ENCODE assay signal across 8 cellular contexts in the genomic region with DNA sequence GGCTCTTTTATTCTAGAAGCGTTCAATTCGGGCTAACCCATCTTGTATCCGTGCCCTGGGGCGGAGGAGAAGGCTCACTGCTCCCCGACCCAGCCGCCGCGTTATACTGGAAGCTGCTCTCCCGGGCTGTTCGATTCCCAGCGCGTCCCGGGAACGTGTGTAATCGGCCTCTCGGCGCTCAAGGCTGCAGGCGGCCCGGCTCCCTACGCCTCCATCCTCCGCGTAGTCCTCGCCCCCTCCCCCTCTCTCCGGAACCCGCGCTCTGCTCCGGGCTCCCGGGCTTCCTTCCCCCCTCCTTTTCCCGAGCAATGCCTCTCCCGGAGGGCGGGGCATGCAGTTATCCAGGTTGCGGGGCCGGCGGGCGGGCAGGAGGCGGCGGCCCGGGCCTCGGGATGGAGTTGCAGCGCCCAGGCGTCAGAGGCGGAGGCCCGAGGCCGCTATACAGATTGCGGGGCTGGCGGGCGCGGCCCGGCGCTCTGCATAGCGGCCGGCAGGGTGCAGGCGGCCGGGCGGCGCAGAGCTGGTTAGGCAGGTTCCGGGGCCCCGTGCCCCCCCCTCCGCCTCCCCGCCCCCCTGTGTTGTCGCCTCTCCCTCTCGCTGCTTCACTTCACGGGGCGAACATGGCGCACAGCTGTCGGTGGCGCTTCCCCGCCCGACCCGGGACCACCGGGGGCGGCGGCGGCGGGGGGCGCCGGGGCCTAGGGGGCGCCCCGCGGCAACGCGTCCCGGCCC. TPM values are rescaled to one million over a fixed set of nuclear protein-coding genes. Genes with fewer than 3 reads are reported as not detected.
DNase-seq lines count a peak whose midpoint lies in the region; ATAC-seq, FAIRE-seq and TF ChIP-seq lines count a peak whose summit lies in the region.

A gene (plus strand): TSS at position 600 of the 732 bp plus-strand sequence. CDS start 21 bp downstream, at position 621.

- 5% methylated on average over 8 of the region's 83 CpGs for WGBS in A549 (ENCODE audit: missing lambda C conversion rate)

- peak within 1 kb of the TSS; percentile 98 for H3K9ac ChIP-seq in iPS-20b (ENCODE audit: low read depth, low read length)

- H3K9me3 ChIP-seq in A549 (no peaks in the 10 kb centered on the region), breast epithelium (no peaks in the 10 kb centered on the region), iPS-20b (ENCODE audit: insufficient read depth, low read depth, low read length) (no peaks in the 10 kb centered on the region)

- TF ChIP-seq POLR2A in A549 (IDR thresholded peaks at IDR 0.05; ENCODE audit: low read length) (peak; percentile 63), breast epithelium (IDR thresholded peaks at IDR 0.05) (no peak)

- H3K27me3 ChIP-seq in breast epithelium (peaks cover 0 to 2% of the 10 kb centered on the region in 2 donors), iPS-20b (ENCODE audit: insufficient read depth, low read length) (0 out of 2 replicates have a peak, but pooled peaks cover 7% of the 10 kb centered on the region)

- peak in 1 of 2 experiments; percentile 48; a peak in 1 of 5 replicates for TF ChIP-seq EP300 in A549 (IDR thresholded peaks at IDR 0.05)

- H3K4me1 ChIP-seq in A549 (peaks cover 26% of the 10 kb centered on the region; the same call in 2 of the 3 replicates), breast epithelium (peaks cover 0 to 9% of the 10 kb centered on the region in 2 donors), iPS-20b (ENCODE audit: insufficient read depth, low read length) (peaks cover 13% of the 10 kb centered on the region; the same call in 1 of the 2 replicates)

- intact Hi-C loops in breast epithelium (cut with DNase I; ENCODE audit: low total_unique reads) = no loop called here

- peak; percentile 76 to 96 for DNase-seq in A549 (ENCODE audit: low read depth in 1 of 2, low spot score in 1 of 2)
- peak; percentile 95 for DNase-seq in NCI-H2196 treated with DMSO at 0.1 percent for 48 hours (lab: John Stamatoyannopoulos, UW; ENCODE audit: unreplicated experiment)
- DNase-seq in breast epithelium (ENCODE audit: low spot score in 2 of 2) = peak; percentile 96

- no peak for FAIRE-seq in A549 (lab: Jason Lieb, UNC)

- POLR2A ChIA-PET in A549 (lab: Yijun Ruan, JAX) = interaction anchor here (0.5 to 1.2 kb wide), 6 partner anchors 8 to 52 kb away, joined by 3 to 5 read pairs (median 3); no protein-coding TSS in a partner anchor

- TF ChIP-seq CTCF in A549 (IDR thresholded peaks at IDR 0.05) (no peak), VCaP (conservative IDR thresholded peaks at IDR 0.05) (no peak), breast epithelium (IDR thresholded peaks at IDR 0.05) (peak; percentile 88 to 100 (median 92))

- CTCF ChIA-PET in A549 (lab: Yijun Ruan, JAX) = interaction anchor here (0.8 to 1.2 kb wide), 3 partner anchors 52 to 238 kb away, joined by 3 to 4 read pairs (median 4); no protein-coding TSS in a partner anchor

- H3K36me3 ChIP-seq in breast epithelium (no peaks in the 10 kb centered on the region), iPS-20b (ENCODE audit: insufficient read depth, low read depth, low read length) (peaks cover 21% of the 10 kb centered on the region; the same call in 1 of the 2 replicates)

- peak in 1 of 2 experiments; percentile 15; a peak in 1 of 5 replicates for TF ChIP-seq RAD21 in A549 (conservative IDR thresholded peaks at IDR 0.05 in 1 of 2, IDR thresholded peaks at IDR 0.05 in 1 of 2)

- peak; percentile 73 to 77 for ATAC-seq in A549
- ATAC-seq in GM18868 (IDR thresholded peaks at IDR 0.05; ENCODE audit: unreplicated experiment) = peak; percentile 55
- peak; percentile 46 for ATAC-seq in HG03135 (IDR thresholded peaks at IDR 0.05; ENCODE audit: unreplicated experiment)

- H3K4me3 ChIP-seq in A549 = peak within 1 kb of the TSS; percentile 95
- H3K4me3 ChIP-seq in breast epithelium = peak within 1 kb of the TSS; percentile 85 to 98 (median 90)
- H3K4me3 ChIP-seq in iPS-20b (ENCODE audit: low read length) = peak within 1 kb of the TSS; percentile 93
- peak within 1 kb of the TSS; percentile 66 to 97 (median 93) for H3K4me3 ChIP-seq in skin epidermis

- peak within 1 kb of the TSS; percentile 97 for H3K4me2 ChIP-seq in A549

- H3K27ac ChIP-seq in A549 (peak within 1 kb of the TSS; percentile 93 to 99), VCaP (peak within 1 kb of the TSS; percentile 98), breast epithelium (peak within 1 kb of the TSS; percentile 99), iPS-20b (ENCODE audit: low read length) (peak within 1 kb of the TSS; percentile 94), skin epidermis (peak within 1 kb of the TSS; percentile 47 to 97 (median 90))

TF ChIP-seq in A549, 52 proteins besides CTCF, POLR2A, EP300 and RAD21 (continues in another document):
- TF ChIP-seq FOSL2 (IDR thresholded peaks at IDR 0.05) = 0 out of 2 replicates have a peak, but pooled peaks have one; percentile 10
- TF ChIP-seq FOSL2 (CRISPR knock-in tag; IDR thresholded peaks at IDR 0.05) = peak; percentile 39; the same call in 1 of the 2 replicates
- TF ChIP-seq FOXS1 (CRISPR knock-in tag; IDR thresholded peaks at IDR 0.05) = 0 out of 2 replicates have a peak, but pooled peaks have one; percentile 33
- TF ChIP-seq RCOR1 (IDR thresholded peaks at IDR 0.05; ENCODE audit: low read depth, low read length) = no peak
- TF ChIP-seq GATA3 (IDR thresholded peaks at IDR 0.05; ENCODE audit: borderline replicate concordance) = peak; percentile 100
- 0 out of 4 replicates have a peak, but pooled peaks of 1 of the 2 experiments have one; percentile 4 for TF ChIP-seq CEBPB (IDR thresholded peaks at IDR 0.05)
- peak; percentile 78; the same call in 1 of the 2 replicates for TF ChIP-seq HOXB5 (CRISPR knock-in tag; IDR thresholded peaks at IDR 0.05)
- TF ChIP-seq, protein P1, sequence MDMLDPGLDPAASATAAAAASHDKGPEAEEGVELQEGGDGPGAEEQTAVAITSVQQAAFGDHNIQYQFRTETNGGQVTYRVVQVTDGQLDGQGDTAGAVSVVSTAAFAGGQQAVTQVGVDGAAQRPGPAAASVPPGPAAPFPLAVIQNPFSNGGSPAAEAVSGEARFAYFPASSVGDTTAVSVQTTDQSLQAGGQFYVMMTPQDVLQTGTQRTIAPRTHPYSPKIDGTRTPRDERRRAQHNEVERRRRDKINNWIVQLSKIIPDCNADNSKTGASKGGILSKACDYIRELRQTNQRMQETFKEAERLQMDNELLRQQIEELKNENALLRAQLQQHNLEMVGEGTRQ (IDR thresholded peaks at IDR 0.05) = no peak
- TF ChIP-seq, protein P2, sequence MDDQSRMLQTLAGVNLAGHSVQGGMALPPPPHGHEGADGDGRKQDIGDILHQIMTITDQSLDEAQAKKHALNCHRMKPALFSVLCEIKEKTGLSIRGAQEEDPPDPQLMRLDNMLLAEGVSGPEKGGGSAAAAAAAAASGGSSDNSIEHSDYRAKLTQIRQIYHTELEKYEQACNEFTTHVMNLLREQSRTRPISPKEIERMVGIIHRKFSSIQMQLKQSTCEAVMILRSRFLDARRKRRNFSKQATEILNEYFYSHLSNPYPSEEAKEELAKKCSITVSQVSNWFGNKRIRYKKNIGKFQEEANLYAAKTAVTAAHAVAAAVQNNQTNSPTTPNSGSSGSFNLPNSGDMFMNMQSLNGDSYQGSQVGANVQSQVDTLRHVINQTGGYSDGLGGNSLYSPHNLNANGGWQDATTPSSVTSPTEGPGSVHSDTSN (IDR thresholded peaks at IDR 0.05) = 0 out of 2 replicates have a peak, but pooled peaks have one; percentile 20
- no peak for TF ChIP-seq CHD4 (IDR thresholded peaks at IDR 0.05; ENCODE audit: borderline replicate concordance)
- TF ChIP-seq MAFK (IDR thresholded peaks at IDR 0.05; ENCODE audit: partially characterized antibody) = peak; percentile 58
- TF ChIP-seq, protein P3, sequence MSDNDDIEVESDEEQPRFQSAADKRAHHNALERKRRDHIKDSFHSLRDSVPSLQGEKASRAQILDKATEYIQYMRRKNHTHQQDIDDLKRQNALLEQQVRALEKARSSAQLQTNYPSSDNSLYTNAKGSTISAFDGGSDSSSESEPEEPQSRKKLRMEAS (IDR thresholded peaks at IDR 0.05) = peak; percentile 54; the same call in 1 of the 2 replicates
- no peak for TF ChIP-seq HOXA7 (CRISPR knock-in tag; IDR thresholded peaks at IDR 0.05)
- no peak for TF ChIP-seq SREBF2 (IDR thresholded peaks at IDR 0.05)
- TF ChIP-seq SMC3 (IDR thresholded peaks at IDR 0.05) = no peak
- 0 out of 2 replicates have a peak, but pooled peaks have one; percentile 26 for TF ChIP-seq RFX5 (IDR thresholded peaks at IDR 0.05)
- no peak for TF ChIP-seq MYC (IDR thresholded peaks at IDR 0.05; ENCODE audit: borderline replicate concordance, low read length)
- 0 out of 2 replicates have a peak, but pooled peaks have one; percentile 38 for TF ChIP-seq EHF (CRISPR knock-in tag; IDR thresholded peaks at IDR 0.05)
- TF ChIP-seq, protein P4, sequence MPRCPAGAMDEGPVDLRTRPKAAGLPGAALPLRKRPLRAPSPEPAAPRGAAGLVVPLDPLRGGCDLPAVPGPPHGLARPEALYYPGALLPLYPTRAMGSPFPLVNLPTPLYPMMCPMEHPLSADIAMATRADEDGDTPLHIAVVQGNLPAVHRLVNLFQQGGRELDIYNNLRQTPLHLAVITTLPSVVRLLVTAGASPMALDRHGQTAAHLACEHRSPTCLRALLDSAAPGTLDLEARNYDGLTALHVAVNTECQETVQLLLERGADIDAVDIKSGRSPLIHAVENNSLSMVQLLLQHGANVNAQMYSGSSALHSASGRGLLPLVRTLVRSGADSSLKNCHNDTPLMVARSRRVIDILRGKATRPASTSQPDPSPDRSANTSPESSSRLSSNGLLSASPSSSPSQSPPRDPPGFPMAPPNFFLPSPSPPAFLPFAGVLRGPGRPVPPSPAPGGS (IDR thresholded peaks at IDR 0.05) = peak; percentile 74; the same call in 2 of the 3 replicates
- TF ChIP-seq ZSCAN20 (CRISPR knock-in tag; IDR thresholded peaks at IDR 0.05) = no peak
- peak; percentile 83 to 98; a peak in 4 of 5 replicates for TF ChIP-seq JUN (IDR thresholded peaks at IDR 0.05)
- TF ChIP-seq, protein P5, sequence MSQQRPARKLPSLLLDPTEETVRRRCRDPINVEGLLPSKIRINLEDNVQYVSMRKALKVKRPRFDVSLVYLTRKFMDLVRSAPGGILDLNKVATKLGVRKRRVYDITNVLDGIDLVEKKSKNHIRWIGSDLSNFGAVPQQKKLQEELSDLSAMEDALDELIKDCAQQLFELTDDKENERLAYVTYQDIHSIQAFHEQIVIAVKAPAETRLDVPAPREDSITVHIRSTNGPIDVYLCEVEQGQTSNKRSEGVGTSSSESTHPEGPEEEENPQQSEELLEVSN (IDR thresholded peaks at IDR 0.05; ENCODE audit: borderline replicate concordance, low read depth) = 0 out of 2 replicates have a peak, but pooled peaks have one; percentile 26

RNA-seq across cellular contexts. Expression of the gene that starts here (rescaled TPM):
- polyA plus RNA-seq in A549 (2011; rRNA removed) (20.3 and 28.4 TPM in 2 replicates), A549 (2017; fragmentation: RNase III; extraction: RNeasy Plus Mini Kit Qiagen cat#74134 plus additional on column Dnase treatment) (6.8 to 9.7 TPM (median 7.1 TPM) in 3 replicates)
- polyA plus RNA-seq in A549 (2012; cell fraction: cytosol; rRNA removed) = 8.3 and 9.3 TPM in 2 replicates
- polyA plus RNA-seq in A549 (2012; cell fraction: nucleus; rRNA removed) = 17.6 and 25.6 TPM in 2 replicates
- 61.1 and 62.5 TPM in 2 replicates for polyA minus RNA-seq in A549 (2011; rRNA and poly(A)+ RNA removed)
- 10 to 100 TPM; 67.4 to 100.0 (median 79.6) TPM for total RNA-seq in breast epithelium

Comparison
In these comparisons a context has a peak if more than half of its experiments do, and no peak if none do; other contexts are left out.
1. Peak in every context shown above with its lines: DNase-seq, ATAC-seq, H3K4me3 ChIP-seq and H3K27ac ChIP-seq.
2. CTCF ChIP-seq: peak in breast epithelium (3 of 3); none in A549 (single experiment) and VCaP (single experiment).